In the genomic region with DNA sequence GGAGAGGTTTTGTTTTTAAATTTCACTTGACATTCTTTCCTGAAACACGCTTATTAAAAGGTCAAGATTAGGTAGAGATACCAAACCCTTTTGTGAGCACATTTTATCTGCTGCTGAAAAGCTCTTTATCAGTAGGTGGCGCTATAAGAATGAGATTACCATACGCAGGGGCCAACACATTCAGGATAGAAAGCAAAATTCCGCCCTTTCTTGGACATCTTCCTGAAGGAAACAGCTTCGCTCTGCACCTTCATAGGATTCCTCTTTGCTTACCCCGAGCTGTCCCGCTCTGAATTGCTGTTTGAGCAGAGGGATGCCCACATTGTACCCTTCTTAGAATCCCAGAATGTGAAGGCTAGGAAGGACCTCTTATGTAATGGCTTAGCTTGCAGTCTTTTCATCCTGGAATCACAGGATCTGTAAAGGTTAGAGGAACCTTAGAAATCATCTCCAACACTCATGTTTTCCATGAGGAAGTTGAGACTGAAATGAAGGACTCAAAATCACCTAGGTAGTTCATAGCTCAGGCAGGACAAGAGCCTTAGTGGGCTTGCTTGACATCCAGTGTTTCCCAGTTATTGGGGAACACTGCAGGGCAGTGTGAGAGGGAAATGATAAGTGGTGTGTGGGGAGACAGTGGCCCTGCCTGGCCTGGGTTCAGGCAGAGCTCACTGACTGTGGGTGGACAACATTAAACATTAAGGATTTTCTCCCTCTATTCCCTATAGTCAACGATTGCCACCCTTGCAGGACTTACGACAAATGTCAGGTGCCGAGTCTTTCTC, we compare ENCODE assay signal across 8 cellular contexts. TPM values are rescaled to one million over a fixed set of nuclear protein-coding genes. Genes with fewer than 3 reads are reported as not detected.
A peak's percentile ranks its signal among the peaks of the same experiment; 100 is the strongest.
DNase-seq lines count a peak whose midpoint lies in the region; ATAC-seq, FAIRE-seq and TF ChIP-seq lines count a peak whose summit lies in the region.

No MANE protein-coding gene starts in this region.

- H3K9me3 Mint-ChIP-seq in neural progenitor cell = no peaks in the 10 kb centered on the region

- TF ChIP-seq POLR2A in GM12892 (IDR thresholded peaks at IDR 0.05; ENCODE audit: low read depth, low read length) = no peak

- H3K27me3 ChIP-seq in WERI-Rb-1 (ENCODE audit: insufficient read depth, low read depth, severe bottlenecking) = no peaks in the 10 kb centered on the region
- H3K27me3 ChIP-seq in neural progenitor cell = no peaks in the 10 kb centered on the region

- H3K79me2 ChIP-seq in neural progenitor cell (ENCODE audit: low read depth) = no peaks in the 10 kb centered on the region

- H2AFZ ChIP-seq in neural progenitor cell (replicated peaks) = peak overlapping the region; percentile 100

- H3F3A ChIP-seq in neural progenitor cell (ENCODE audit: low read depth) = no peaks in the 10 kb centered on the region

- TF ChIP-seq CTCF in WERI-Rb-1 (IDR thresholded peaks at IDR 0.05; ENCODE audit: low read depth, low read length) (peak; percentile 70), fibroblast of the aortic adventitia (IDR thresholded peaks at IDR 0.05; ENCODE audit: insufficient read depth, low read length) (peak; percentile 79), neural progenitor cell (IDR thresholded peaks at IDR 0.05) (peak; percentile 93)

- peak overlapping the region; percentile 80 for H3K27ac Mint-ChIP-seq in neural progenitor cell

- ATAC-seq in HG03378 (IDR thresholded peaks at IDR 0.05; ENCODE audit: unreplicated experiment) (no peak), HG03139 (IDR thresholded peaks at IDR 0.05; ENCODE audit: unreplicated experiment) (no peak)

- H3K9me3 ChIP-seq in WERI-Rb-1 (ENCODE audit: severe bottlenecking) (peaks cover 2% of the 10 kb centered on the region), neural progenitor cell (ENCODE audit: low read depth) (no peaks in the 10 kb centered on the region)

- H3K4me1 Mint-ChIP-seq in neural progenitor cell = peaks cover 41% of the 10 kb centered on the region

- H3K27ac ChIP-seq in WERI-Rb-1 (peak overlapping the region; percentile 39), neural progenitor cell (no peak overlapping the region)

- no peak overlapping the region for H3K9ac ChIP-seq in neural progenitor cell

- H4K20me1 ChIP-seq in neural progenitor cell (ENCODE audit: low read depth) = no peaks in the 10 kb centered on the region

- H3K36me3 Mint-ChIP-seq in neural progenitor cell = no peaks in the 10 kb centered on the region

- peak; percentile 79 for DNase-seq in AG20443 (ENCODE audit: low spot score)
- no peak for DNase-seq in GM12892 (ENCODE audit: insufficient read length)
- peak; percentile 88 for DNase-seq in NCI-H2107 treated with DMSO at 0.1 percent for 48 hours (lab: John Stamatoyannopoulos, UW; ENCODE audit: unreplicated experiment)
- DNase-seq in WERI-Rb-1 = peak; percentile 34
- peak; percentile 84 for DNase-seq in fibroblast of the aortic adventitia (ENCODE audit: low read depth)
- DNase-seq in neural progenitor cell (ENCODE audit: low spot score) = peak; percentile 85

- H3K4me2 ChIP-seq in neural progenitor cell = no peak overlapping the region

- H3K36me3 ChIP-seq in WERI-Rb-1 (no peaks in the 10 kb centered on the region), neural progenitor cell (no peaks in the 10 kb centered on the region)

- peaks cover 13% of the 10 kb centered on the region for H3K4me1 ChIP-seq in neural progenitor cell

- peak; percentile 89 for FAIRE-seq in GM12892 (lab: Jason Lieb, UNC)

- H3K4me3 ChIP-seq in WERI-Rb-1 (ENCODE audit: low read depth, low read length) (no peak overlapping the region), fibroblast of the aortic adventitia (ENCODE audit: low read depth, low read length) (peak overlapping the region; percentile 4), neural progenitor cell (no peak overlapping the region)

- no peak overlapping the region for H3K4me3 Mint-ChIP-seq in neural progenitor cell

- peaks cover 8% of the 10 kb centered on the region for H3K27me3 Mint-ChIP-seq in neural progenitor cell (ENCODE audit: insufficient read depth, low read depth)

RNA-seq across cellular contexts. Expression of gene CRY1, which starts 38.7 kb away (rescaled TPM):
- 3.5 TPM for polyA plus RNA-seq in GM12892 (2012; ENCODE audit: missing spikeins)
- total RNA-seq in fibroblast of the aortic adventitia (ENCODE audit: low replicate concordance) (16.1 and 19.2 TPM in 2 replicates), neural progenitor cell (ENCODE audit: low replicate concordance) (36.7 and 51.3 TPM in 2 replicates)
